In the genomic region with DNA sequence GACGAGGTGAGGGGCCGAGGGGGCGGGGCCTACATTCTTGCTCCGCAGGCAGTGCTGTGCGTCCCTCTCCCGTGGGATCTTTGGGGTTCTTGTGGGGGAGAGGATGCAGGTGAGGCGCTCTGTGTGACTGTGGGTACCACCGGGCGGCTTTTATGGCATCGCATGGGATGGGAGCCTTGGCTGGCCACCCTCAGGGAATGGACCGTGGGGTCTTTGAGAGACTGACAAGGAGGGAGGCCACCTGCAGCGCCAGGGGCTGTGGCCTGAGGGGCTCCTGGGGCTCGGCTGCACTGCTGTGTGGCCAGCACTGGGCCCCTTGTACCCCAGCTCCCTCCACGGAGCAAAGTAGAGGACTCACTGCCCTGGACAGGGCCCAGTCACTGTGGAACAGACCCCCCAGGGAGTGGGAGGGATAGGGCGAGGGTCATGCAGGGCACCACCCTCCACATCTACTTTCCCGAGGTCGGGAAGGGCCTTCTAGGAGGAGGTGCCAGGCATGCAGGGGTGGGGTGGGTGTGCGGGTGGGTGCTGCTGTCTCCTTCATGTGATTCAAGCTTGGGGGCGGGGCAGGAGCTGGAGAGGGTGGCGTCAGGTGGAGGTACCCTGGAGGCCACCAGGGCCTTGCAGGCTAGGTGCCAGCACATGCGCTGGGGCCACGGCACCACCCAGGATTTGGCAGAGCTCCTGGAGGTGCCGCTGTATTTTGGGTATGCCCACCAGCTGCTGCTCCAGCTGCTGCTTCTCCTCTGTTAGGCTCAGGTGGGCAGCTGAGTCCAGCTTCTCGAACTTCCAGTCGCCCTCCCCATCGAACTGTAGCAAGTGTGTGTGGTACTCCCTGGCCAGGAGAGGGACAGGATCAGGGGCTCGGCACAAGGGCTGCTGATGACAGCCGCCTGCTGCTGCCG, we compare ENCODE assay signal across 16 cellular contexts.
DNase-seq lines count a peak whose midpoint lies in the region; ATAC-seq and TF ChIP-seq lines count a peak whose summit lies in the region.
"Had no signal": no experiment of that assay in that cellular context is flagged by ENCODE, and none has a peak within 500 bp of the region (broad histone marks: within the 10 kb centered on the region; RNA-seq: fewer than 3 reads in every experiment).

No MANE protein-coding gene starts in this region.

- TF ChIP-seq POLR2A in uterus (IDR thresholded peaks at IDR 0.05) (no peak), erythroblast (IDR thresholded peaks at IDR 0.05; ENCODE audit: low read length) (no peak)

- H3K4me3 ChIP-seq in uterus = no peak overlapping the region
- H3K4me3 ChIP-seq: HAP-1, thoracic aorta had no signal

- intact Hi-C loops in natural killer cell (cut with micrococcal nuclease) = no loop called here
- intact Hi-C loops in uterus (cut with DNase I; ENCODE audit: low total_unique reads) = no loop called here

- no peak overlapping the region for H3K27ac ChIP-seq in uterus
- H3K27ac ChIP-seq: thoracic aorta had no signal

- no peak for TF ChIP-seq CTCF in natural killer cell (IDR thresholded peaks at IDR 0.05)
- TF ChIP-seq CTCF in uterus (IDR thresholded peaks at IDR 0.05) = no peak

- no peak for ATAC-seq in natural killer cell
- ATAC-seq in HG02588 (IDR thresholded peaks at IDR 0.05; ENCODE audit: unreplicated experiment) = no peak
- ATAC-seq: activated T-cell treated with anti-CD3 and anti-CD28 coated beads, Interleukin-2, amount 50 U/mL, for 4 hours had no signal

- H3K27me3 ChIP-seq in uterus = peaks cover 0 to 7% of the 10 kb centered on the region in 2 donors

- DNase-seq in activated effector memory CD4-positive, alpha-beta T cell treated with anti-CD3 and anti-CD28 coated beads, Interleukin-2, amount 50 U/mL, for 16 hours = peak; percentile 62
- no peak for DNase-seq in activated effector memory CD4-positive, alpha-beta T cell treated with Interleukin-2 at 50 U/mL for 16 hours
- DNase-seq in germinal center (ENCODE audit: low spot score) (peak; percentile 1), natural killer cell (peak; percentile 14), uterus (peak; percentile 13 to 21), NCI-H510A treated with DMSO at 0.1 percent for 48 hours (lab: John Stamatoyannopoulos, UW) (no peak), erythroblast (lab: John Stamatoyannopoulos, UW) (no peak)
- DNase-seq: activated T-cell treated with anti-CD3 and anti-CD28 coated beads, Interleukin-2, amount 50 U/mL, for 4 hours; CD4-positive, CD25-positive, alpha-beta regulatory T cell; effector CD4-positive, alpha-beta T cell; KG1; occipital lobe; small intestine had no signal

- H3K4me3 Mint-ChIP-seq in natural killer cell = no peak overlapping the region
- H3K4me3 Mint-ChIP-seq: activated T-cell treated with anti-CD3 and anti-CD28 coated beads, Interleukin-2, amount 50 U/mL, for 4 hours; CD4-positive, CD25-positive, alpha-beta regulatory T cell had no signal

- H3K9me3 ChIP-seq in uterus = no peaks in the 10 kb centered on the region
- H3K9me3 ChIP-seq: thoracic aorta had no signal

- H3K4me1 ChIP-seq in uterus = no peaks in the 10 kb centered on the region
- H3K4me1 ChIP-seq: HAP-1 had no signal

- no peaks in the 10 kb centered on the region for H3K36me3 Mint-ChIP-seq in natural killer cell
- H3K36me3 Mint-ChIP-seq: CD4-positive, CD25-positive, alpha-beta regulatory T cell had no signal

- no peak overlapping the region for H3K27ac Mint-ChIP-seq in natural killer cell
- H3K27ac Mint-ChIP-seq: CD4-positive, CD25-positive, alpha-beta regulatory T cell had no signal

- peaks cover 0 to 6% of the 10 kb centered on the region in 2 donors for H3K9me3 Mint-ChIP-seq in natural killer cell

- peaks cover 27 to 47% of the 10 kb centered on the region in 2 donors for H3K27me3 Mint-ChIP-seq in natural killer cell (ENCODE audit: low read depth in 2 of 2)

- H3K36me3 ChIP-seq in uterus = no peaks in the 10 kb centered on the region
- H3K36me3 ChIP-seq: HAP-1, thoracic aorta had no signal

- H3K4me1 Mint-ChIP-seq in natural killer cell = peaks cover 7 to 13% of the 10 kb centered on the region in 2 donors
- H3K4me1 Mint-ChIP-seq: CD4-positive, CD25-positive, alpha-beta regulatory T cell had no signal

Comparison
In these comparisons a context has a peak if more than half of its experiments do, and no peak if none do; other contexts are left out.
1. DNase-seq: peak in activated effector memory CD4-positive, alpha-beta T cell treated with anti-CD3 and anti-CD28 coated beads, Interleukin-2, amount 50 U/mL, for 16 hours (single experiment), germinal center (single experiment), natural killer cell (single experiment) and uterus (2 of 2); none in activated effector memory CD4-positive, alpha-beta T cell treated with Interleukin-2 at 50 U/mL for 16 hours (single experiment), NCI-H510A treated with DMSO at 0.1 percent for 48 hours (single experiment) and erythroblast (0 of 2).